Comparison of ENCODE assay signal across 16 cellular contexts in the genomic region with DNA sequence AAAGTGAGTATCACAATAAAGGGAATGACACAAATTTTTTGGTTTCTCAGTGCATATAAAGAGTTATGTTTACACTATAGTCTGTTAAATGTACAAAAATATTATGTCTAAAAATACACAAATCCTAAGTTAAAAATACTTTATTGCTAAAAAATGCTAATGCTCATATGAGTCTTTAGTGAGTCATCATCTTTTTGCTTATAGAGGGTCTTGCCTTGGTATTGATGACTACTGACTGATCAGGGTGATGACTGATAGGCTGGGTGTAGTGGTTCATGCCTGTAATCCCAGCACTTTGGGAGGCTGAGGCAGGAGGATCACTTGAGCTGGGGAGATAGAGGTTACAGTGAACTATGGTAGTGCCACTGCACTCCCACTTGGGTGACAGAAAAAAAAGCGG.
"Had no signal": no experiment of that assay in that cellular context is flagged by ENCODE, and none has a peak within 500 bp of the region (broad histone marks: within the 10 kb centered on the region; RNA-seq: fewer than 3 reads in every experiment).

No MANE protein-coding gene starts in this region.

- H3K4me3 ChIP-seq: PC-9 had no signal

- ATAC-seq: activated CD4-positive, CD25-positive, alpha-beta regulatory T cell treated with anti-CD3 and anti-CD28 coated beads, Interleukin-2, amount 50 U/mL, for 24 hours; activated CD8-positive, alpha-beta T cell treated with anti-CD3 and anti-CD28 coated beads for 36 hours had no signal

- FAIRE-seq: colon had no signal

- H2AFZ ChIP-seq: PC-9 had no signal

- H3K27ac ChIP-seq: PC-9 had no signal

- H3K4me2 ChIP-seq: PC-9 had no signal

- DNase-seq: activated CD4-positive, alpha-beta T cell treated with anti-CD3 and anti-CD28 coated beads for 4 hours; activated CD8-positive, alpha-beta memory T cell treated with anti-CD3 and anti-CD28 coated beads, Interleukin-2, amount 50 U/mL, for 4 hours; activated CD8-positive, alpha-beta T cell treated with anti-CD3 and anti-CD28 coated beads for 36 hours; activated effector memory CD4-positive, alpha-beta T cell treated with Interleukin-2 at 50 U/mL for 16 hours; activated naive CD4-positive, alpha-beta T cell; amygdala; NCI-H1048; NCI-H146; NCI-H187 treated with DMSO at 0.1 percent for 48 hours; NCI-H2081 treated with DMSO at 0.1 percent for 48 hours; NCI-H446; NCI-H524; PC-9; SHP77 treated with DMSO at 0.1 percent for 48 hours had no signal
